Comparison of ENCODE assay signal across 1 cellular context in genomic region chr2:54073796-54074195, GRCh38.
TF ChIP-seq lines count a peak whose summit lies in the region.

No MANE protein-coding gene starts in this region.

TF ChIP-seq in HepG2, 621 proteins besides CTCF, POLR2A, EP300 and RAD21:
- TF ChIP-seq NFE2 (CRISPR knock-in tag; IDR thresholded peaks at IDR 0.05) (peak; percentile 50; the same call in 1 of the 2 replicates), NFE2L2 (IDR thresholded peaks at IDR 0.05; ENCODE audit: low read length) (peak; percentile 94), MAFK (conservative IDR thresholded peaks at IDR 0.05 in 1 of 2, IDR thresholded peaks at IDR 0.05 in 1 of 2; ENCODE audit: low read length in 2 of 2) (peak; percentile 64 to 74; a peak in 3 of 4 replicates), FOSL2 (CRISPR knock-in tag; IDR thresholded peaks at IDR 0.05) (peak; percentile 82), MYC (CRISPR knock-in tag; IDR thresholded peaks at IDR 0.05; ENCODE audit: borderline replicate concordance) (no peak), ZFX (CRISPR knock-in tag; IDR thresholded peaks at IDR 0.05; ENCODE audit: low read depth) (no peak), ZNF7 (CRISPR knock-in tag; IDR thresholded peaks at IDR 0.05) (peak; percentile 94), MAFF (IDR thresholded peaks at IDR 0.05; ENCODE audit: low read depth, low read length) (peak; percentile 57)
